32 cellular contexts compared by ENCODE assay signal in the genomic region with DNA sequence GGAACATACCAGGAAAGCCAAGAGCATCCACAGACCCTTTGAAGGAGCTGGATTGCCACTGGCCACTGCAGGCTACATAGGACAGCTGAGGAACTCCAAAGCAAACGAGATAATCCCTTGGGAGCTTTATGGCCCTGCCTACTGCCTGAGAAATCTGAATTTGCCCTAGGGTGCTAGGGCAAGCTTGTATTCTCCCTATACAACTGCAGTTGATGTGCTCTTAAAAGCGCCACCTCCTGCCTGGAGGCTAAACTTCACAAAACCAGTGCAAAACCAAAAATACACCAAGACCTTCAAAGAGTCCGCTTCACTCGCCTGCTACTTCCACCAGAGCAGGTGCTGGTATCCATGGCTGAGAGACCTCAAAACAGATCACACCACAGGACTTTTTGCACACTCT.
DNase-seq lines count a peak whose midpoint lies in the region; ATAC-seq and TF ChIP-seq lines count a peak whose summit lies in the region.
"Had no signal": no experiment of that assay in that cellular context is flagged by ENCODE, and none has a peak within 500 bp of the region (broad histone marks: within the 10 kb centered on the region; RNA-seq: fewer than 3 reads in every experiment).

No MANE protein-coding gene starts in this region.

- H3K4me3 ChIP-seq in NB4 (ENCODE audit: low read depth, low read length), result no peak overlapping the region
- no peak overlapping the region for H3K4me3 ChIP-seq in foreskin fibroblast (ENCODE audit: low read depth in 1 of 2, low read length in 2 of 2)
- H3K4me3 ChIP-seq: dorsolateral prefrontal cortex, heart right ventricle, testis had no signal

- no peak for TF ChIP-seq POLR2A in NB4 (IDR thresholded peaks at IDR 0.05; ENCODE audit: extremely low read depth, insufficient read length)

- CTCF ChIA-PET in WTC11 (lab: Charles Lee), result interaction anchor here (0.6 to 1.5 kb wide), 6 partner anchors 12 to 499 kb away, joined by 3 to 6 read pairs (median 3); partner anchors contain the start of gene PHLDA1

- H3K9me3 Mint-ChIP-seq in WTC11, result peaks cover 30% of the 10 kb centered on the region
- H3K9me3 Mint-ChIP-seq: activated CD8-positive, alpha-beta T cell treated with anti-CD3 and anti-CD28 coated beads for 36 hours; activated T-helper 17 cell treated with anti-CD3 and anti-CD28 coated beads, Interleukin-2, amount 50 U/mL, for 72 hours; HFFc6 had no signal

- DNase-seq in ELF-1 (ENCODE audit: low read depth, low spot score) (peak; percentile 74), NB4 (ENCODE audit: low read depth) (peak; percentile 4), WTC11 (ENCODE audit: low spot score) (peak; percentile 13), foreskin fibroblast (no peak)
- DNase-seq: ACHN; activated CD8-positive, alpha-beta T cell treated with anti-CD3 and anti-CD28 coated beads for 36 hours; activated naive CD4-positive, alpha-beta T cell treated with anti-CD3 and anti-CD28 coated beads, Interleukin-2, amount 50 U/mL, for 16 hours; brain microvascular endothelial cell; CD8-positive, alpha-beta memory T cell; DMS 273 treated with DMSO at 0.1 percent for 48 hours; dorsolateral prefrontal cortex; heart right ventricle; HFFc6; KBM-7; kidney; MM.1S; naive B cell; NCI-H1436 treated with DMSO at 0.1 percent for 48 hours; NCI-H446; NCI-H774; posterior cingulate gyrus; right cardiac atrium; stimulated activated CD4-positive, alpha-beta T cell treated with anti-CD3 and anti-CD28 coated beads, Interleukin-1b, Interleukin-23, amount 100 ng/mL, for 48 hours; testis had no signal

- TF ChIP-seq CTCF in 22Rv1 (IDR thresholded peaks at IDR 0.05) (peak; percentile 43), NB4 (IDR thresholded peaks at IDR 0.05; ENCODE audit: low read depth, low read length) (no peak), WTC11 (IDR thresholded peaks at IDR 0.05) (no peak), foreskin fibroblast (IDR thresholded peaks at IDR 0.05; ENCODE audit: low read depth, low read length) (no peak)

- no peak overlapping the region for H3K27ac ChIP-seq in 22Rv1
- H3K27ac ChIP-seq: brain microvascular endothelial cell, dorsolateral prefrontal cortex, heart right ventricle, neutrophil, testis had no signal

- no peak overlapping the region for H3K4me3 Mint-ChIP-seq in WTC11
- H3K4me3 Mint-ChIP-seq: activated CD8-positive, alpha-beta T cell treated with anti-CD3 and anti-CD28 coated beads for 36 hours; activated T-helper 17 cell treated with anti-CD3 and anti-CD28 coated beads, Interleukin-2, amount 50 U/mL, for 72 hours; B cell; CD8-positive, alpha-beta memory T cell; HFFc6; mesothelial cell of epicardium; naive B cell; stimulated activated naive CD8-positive, alpha-beta T cell treated with anti-CD3 and anti-CD28 coated beads, Interleukin-15, Interleukin-2, amounts not matched to agents 100 ng/mL and 50 ng/mL, for 24 hours had no signal

- ATAC-seq in WTC11, result peak; percentile 87
- no peak for ATAC-seq in esophagus mucosa
- ATAC-seq in HG03457 (IDR thresholded peaks at IDR 0.05; ENCODE audit: unreplicated experiment), result no peak
- ATAC-seq: activated CD8-positive, alpha-beta T cell treated with anti-CD3 and anti-CD28 coated beads for 36 hours; activated T-helper 17 cell treated with anti-CD3 and anti-CD28 coated beads, Interleukin-2, amount 50 U/mL, for 72 hours; heart right ventricle; right cardiac atrium had no signal

- POLR2A ChIA-PET in WTC11 (lab: Charles Lee), result no interaction called here

- no peaks in the 10 kb centered on the region for H3K4me1 Mint-ChIP-seq in WTC11
- H3K4me1 Mint-ChIP-seq: activated T-helper 17 cell treated with anti-CD3 and anti-CD28 coated beads, Interleukin-2, amount 50 U/mL, for 72 hours; B cell; CD8-positive, alpha-beta memory T cell; mesothelial cell of epicardium; naive B cell had no signal

- H3K36me3 Mint-ChIP-seq in WTC11, result peaks cover 9% of the 10 kb centered on the region; the same call in 1 of the 2 replicates
- H3K36me3 Mint-ChIP-seq: CD8-positive, alpha-beta memory T cell; naive B cell had no signal

- H3K27me3 Mint-ChIP-seq in WTC11 (ENCODE audit: low read depth), result no peaks in the 10 kb centered on the region

- H3K27ac Mint-ChIP-seq in WTC11, result no peak overlapping the region; the same call in 1 of the 2 replicates
- H3K27ac Mint-ChIP-seq: activated CD8-positive, alpha-beta T cell treated with anti-CD3 and anti-CD28 coated beads for 36 hours; activated T-helper 17 cell treated with anti-CD3 and anti-CD28 coated beads, Interleukin-2, amount 50 U/mL, for 72 hours; B cell; CD8-positive, alpha-beta memory T cell; HFFc6; mesothelial cell of epicardium; naive B cell; stimulated activated naive CD8-positive, alpha-beta T cell treated with anti-CD3 and anti-CD28 coated beads, Interleukin-15, Interleukin-2, amounts not matched to agents 100 ng/mL and 50 ng/mL, for 24 hours had no signal

TF ChIP-seq in WTC11, 78 proteins besides CTCF, POLR2A, EP300 and RAD21 (continues in another document):
- TF ChIP-seq, protein P1, sequence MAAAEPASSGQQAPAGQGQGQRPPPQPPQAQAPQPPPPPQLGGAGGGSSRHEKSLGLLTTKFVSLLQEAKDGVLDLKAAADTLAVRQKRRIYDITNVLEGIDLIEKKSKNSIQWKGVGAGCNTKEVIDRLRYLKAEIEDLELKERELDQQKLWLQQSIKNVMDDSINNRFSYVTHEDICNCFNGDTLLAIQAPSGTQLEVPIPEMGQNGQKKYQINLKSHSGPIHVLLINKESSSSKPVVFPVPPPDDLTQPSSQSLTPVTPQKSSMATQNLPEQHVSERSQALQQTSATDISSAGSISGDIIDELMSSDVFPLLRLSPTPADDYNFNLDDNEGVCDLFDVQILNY (CRISPR knock-in tag; IDR thresholded peaks at IDR 0.05), result no peak
- no peak for TF ChIP-seq MYBL2 (CRISPR knock-in tag; IDR thresholded peaks at IDR 0.05)
- TF ChIP-seq, protein P2, sequence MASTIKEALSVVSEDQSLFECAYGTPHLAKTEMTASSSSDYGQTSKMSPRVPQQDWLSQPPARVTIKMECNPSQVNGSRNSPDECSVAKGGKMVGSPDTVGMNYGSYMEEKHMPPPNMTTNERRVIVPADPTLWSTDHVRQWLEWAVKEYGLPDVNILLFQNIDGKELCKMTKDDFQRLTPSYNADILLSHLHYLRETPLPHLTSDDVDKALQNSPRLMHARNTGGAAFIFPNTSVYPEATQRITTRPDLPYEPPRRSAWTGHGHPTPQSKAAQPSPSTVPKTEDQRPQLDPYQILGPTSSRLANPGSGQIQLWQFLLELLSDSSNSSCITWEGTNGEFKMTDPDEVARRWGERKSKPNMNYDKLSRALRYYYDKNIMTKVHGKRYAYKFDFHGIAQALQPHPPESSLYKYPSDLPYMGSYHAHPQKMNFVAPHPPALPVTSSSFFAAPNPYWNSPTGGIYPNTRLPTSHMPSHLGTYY (CRISPR knock-in tag; IDR thresholded peaks at IDR 0.05), result no peak
- TF ChIP-seq ZMAT4 (CRISPR knock-in tag; IDR thresholded peaks at IDR 0.05), result no peak
- no peak for TF ChIP-seq ZNF263 (CRISPR knock-in tag; IDR thresholded peaks at IDR 0.05; ENCODE audit: low read depth)
- no peak for TF ChIP-seq ATF3 (CRISPR knock-in tag; conservative IDR thresholded peaks at IDR 0.05)
- TF ChIP-seq ZNF232 (CRISPR knock-in tag; IDR thresholded peaks at IDR 0.05), result no peak
- TF ChIP-seq USF2 (CRISPR knock-in tag; IDR thresholded peaks at IDR 0.05), result no peak
- TF ChIP-seq ARID4B (CRISPR knock-in tag; IDR thresholded peaks at IDR 0.05; ENCODE audit: borderline replicate concordance), result no peak

Comparison
In these comparisons a context has a peak if more than half of its experiments do, and no peak if none do; other contexts are left out.
1. DNase-seq: peak in ELF-1 (single experiment), NB4 (single experiment) and WTC11 (single experiment); none in foreskin fibroblast (0 of 2).